In genomic region chr12:34598352-34598827, GRCh38 we compare ENCODE assay signal across 26 cellular contexts.
"Had no signal": no experiment of that assay in that cellular context is flagged by ENCODE, and none has a peak within 500 bp of the region (broad histone marks: within the 10 kb centered on the region; RNA-seq: fewer than 3 reads in every experiment).

No MANE protein-coding gene starts in this region.

- H3K27ac Mint-ChIP-seq: activated CD8-positive, alpha-beta memory T cell treated with anti-CD3 and anti-CD28 coated beads, Interleukin-2, amount 10 ng/mL, durations not matched to agents 7 days and 5 days; activated CD8-positive, alpha-beta T cell treated with anti-CD3 and anti-CD28 coated beads, Interleukin-2, amount 10 ng/mL, durations not matched to agents 7 days and 5 days; activated naive CD4-positive, alpha-beta T cell treated with anti-CD3 and anti-CD28 coated beads for 36 hours; activated naive CD8-positive, alpha-beta T cell treated with anti-CD3 and anti-CD28 coated beads, Interleukin-2, amount 10 ng/mL, durations not matched to agents 7 days and 5 days; brain; dendritic cell treated with granulocyte-macrophage colony-stimulating factor and Interleukin-4, amounts not matched to agents 40 ng/mL and 50 ng/mL, for 4 days; mesothelial cell of epicardium; naive B cell; nephron progenitor cell; T-helper 17 cell had no signal

- H3K27ac ChIP-seq: ascending aorta, epithelial cell of prostate, neutrophil, ovary, prostate gland, tibial nerve had no signal

- H3K27me3 Mint-ChIP-seq: activated CD4-positive, alpha-beta T cell treated with anti-CD3 and anti-CD28 coated beads, Interleukin-2, amount 10 ng/mL, durations not matched to agents 7 days and 5 days; activated CD8-positive, alpha-beta memory T cell treated with anti-CD3 and anti-CD28 coated beads, Interleukin-2, amount 10 ng/mL, durations not matched to agents 7 days and 5 days; activated naive CD8-positive, alpha-beta T cell treated with anti-CD3 and anti-CD28 coated beads, Interleukin-2, amount 10 ng/mL, durations not matched to agents 7 days and 5 days; brain; dendritic cell treated with granulocyte-macrophage colony-stimulating factor and Interleukin-4, amounts not matched to agents 40 ng/mL and 50 ng/mL, for 4 days; naive B cell; T-helper 17 cell had no signal

- H3K4me1 Mint-ChIP-seq: activated CD4-positive, alpha-beta T cell treated with anti-CD3 and anti-CD28 coated beads, Interleukin-2, amount 10 ng/mL, durations not matched to agents 7 days and 5 days; activated CD8-positive, alpha-beta memory T cell treated with anti-CD3 and anti-CD28 coated beads, Interleukin-2, amount 10 ng/mL, durations not matched to agents 7 days and 5 days; activated naive CD8-positive, alpha-beta T cell treated with anti-CD3 and anti-CD28 coated beads, Interleukin-2, amount 10 ng/mL, durations not matched to agents 7 days and 5 days; brain; mesothelial cell of epicardium; naive B cell; nephron progenitor cell; T-helper 17 cell had no signal

- DNase-seq: activated CD4-positive, alpha-beta T cell treated with anti-CD3 and anti-CD28 coated beads for 1 hour; activated CD4-positive, alpha-beta T cell treated with anti-CD3 and anti-CD28 coated beads, Interleukin-2, amount 10 ng/mL, durations not matched to agents 7 days and 5 days; activated CD8-positive, alpha-beta T cell treated with anti-CD3 and anti-CD28 coated beads, Interleukin-2, amount 10 ng/mL, durations not matched to agents 7 days and 5 days; activated effector memory CD4-positive, alpha-beta T cell treated with Interleukin-2 at 50 U/mL for 16 hours; activated naive CD4-positive, alpha-beta T cell treated with anti-CD3 and anti-CD28 coated beads for 36 hours; activated naive CD8-positive, alpha-beta T cell treated with anti-CD3 and anti-CD28 coated beads, Interleukin-2, amount 10 ng/mL, durations not matched to agents 7 days and 5 days; central memory CD4-positive, alpha-beta T cell; effector CD4-positive, alpha-beta T cell; left cardiac atrium; mammary epithelial cell; naive B cell; nephron progenitor cell; retina; stimulated activated naive CD4-positive, alpha-beta T cell had no signal

- H3K36me3 ChIP-seq: ascending aorta, neutrophil, ovary, prostate gland, tibial nerve had no signal

- H3K9me3 ChIP-seq: prostate gland had no signal

- H3K4me1 ChIP-seq: ascending aorta, prostate gland, tibial nerve had no signal

- H3K4me3 ChIP-seq: ascending aorta, ovary, prostate gland, tibial nerve had no signal

- FAIRE-seq: frontal cortex had no signal

- H3K27me3 ChIP-seq: ascending aorta, neutrophil, ovary, tibial nerve had no signal

- H3K36me3 Mint-ChIP-seq: brain had no signal

- H3K4me3 Mint-ChIP-seq: activated CD4-positive, alpha-beta T cell treated with anti-CD3 and anti-CD28 coated beads, Interleukin-2, amount 10 ng/mL, durations not matched to agents 7 days and 5 days; activated CD8-positive, alpha-beta memory T cell treated with anti-CD3 and anti-CD28 coated beads, Interleukin-2, amount 10 ng/mL, durations not matched to agents 7 days and 5 days; activated CD8-positive, alpha-beta T cell treated with anti-CD3 and anti-CD28 coated beads, Interleukin-2, amount 10 ng/mL, durations not matched to agents 7 days and 5 days; activated naive CD4-positive, alpha-beta T cell treated with anti-CD3 and anti-CD28 coated beads for 36 hours; activated naive CD8-positive, alpha-beta T cell treated with anti-CD3 and anti-CD28 coated beads, Interleukin-2, amount 10 ng/mL, durations not matched to agents 7 days and 5 days; brain; dendritic cell treated with granulocyte-macrophage colony-stimulating factor and Interleukin-4, amounts not matched to agents 40 ng/mL and 50 ng/mL, for 4 days; mesothelial cell of epicardium; nephron progenitor cell; T-helper 17 cell had no signal

- ATAC-seq: activated CD8-positive, alpha-beta memory T cell treated with anti-CD3 and anti-CD28 coated beads, Interleukin-2, amount 10 ng/mL, durations not matched to agents 7 days and 5 days; activated CD8-positive, alpha-beta T cell treated with anti-CD3 and anti-CD28 coated beads, Interleukin-2, amount 10 ng/mL, durations not matched to agents 7 days and 5 days; left cardiac atrium; T-helper 17 cell had no signal
